1 cellular context compared by ENCODE assay signal in genomic region chr18:47903809-47904208, GRCh38.
TF ChIP-seq lines count a peak whose summit lies in the region.

No MANE protein-coding gene starts in this region.

TF ChIP-seq in WTC11, 78 proteins besides CTCF, POLR2A, EP300 and RAD21 (continued from another document):
- TF ChIP-seq IRF1 (CRISPR knock-in tag; IDR thresholded peaks at IDR 0.05) (no peak), E2F4 (CRISPR knock-in tag; IDR thresholded peaks at IDR 0.05; ENCODE audit: borderline replicate concordance, low read depth) (no peak), RORB (CRISPR knock-in tag; IDR thresholded peaks at IDR 0.05) (no peak), USF1 (CRISPR knock-in tag; IDR thresholded peaks at IDR 0.05) (no peak)
